ENCODE assay signal across 21 cellular contexts in the genomic region with DNA sequence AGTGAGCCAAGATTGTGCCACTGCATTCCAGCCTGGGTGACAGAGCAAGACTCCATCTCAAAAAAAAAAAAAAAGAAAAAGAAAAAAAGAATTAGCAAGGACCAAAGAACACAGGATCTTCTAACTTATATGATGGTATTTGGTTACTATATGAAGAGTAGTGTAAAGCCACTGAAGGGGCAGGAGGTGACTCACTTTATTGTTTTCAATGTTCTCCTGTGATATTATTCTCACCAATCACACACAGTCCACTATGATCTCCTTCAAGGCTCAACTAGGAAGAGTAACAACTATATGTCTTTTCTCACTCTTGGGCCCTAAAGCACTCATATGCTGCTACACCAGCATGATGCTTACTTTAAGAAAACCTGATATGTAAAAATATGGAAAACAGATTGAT.
"Had no signal": no experiment of that assay in that cellular context is flagged by ENCODE, and none has a peak within 500 bp of the region (broad histone marks: within the 10 kb centered on the region; RNA-seq: fewer than 3 reads in every experiment).

No MANE protein-coding gene starts in this region.

- H3K4me3 Mint-ChIP-seq: activated naive CD8-positive, alpha-beta T cell treated with anti-CD3 and anti-CD28 coated beads, Interleukin-2, amount 10 ng/mL, durations not matched to agents 7 days and 5 days; nephron progenitor cell; stimulated activated naive CD8-positive, alpha-beta T cell treated with anti-CD3 and anti-CD28 coated beads, Interleukin-15, Interleukin-2, amounts not matched to agents 100 ng/mL and 50 ng/mL, for 24 hours had no signal

- H3K4me1 ChIP-seq: right atrium auricular region had no signal

- H3K9me3 ChIP-seq: body of pancreas, right atrium auricular region, suprapubic skin, transverse colon, uterus had no signal

- H3K27ac Mint-ChIP-seq: activated naive CD8-positive, alpha-beta T cell treated with anti-CD3 and anti-CD28 coated beads, Interleukin-2, amount 10 ng/mL, durations not matched to agents 7 days and 5 days; progenitor cell of endocrine pancreas; stimulated activated naive CD8-positive, alpha-beta T cell treated with anti-CD3 and anti-CD28 coated beads, Interleukin-15, Interleukin-2, amounts not matched to agents 100 ng/mL and 50 ng/mL, for 24 hours had no signal

- ATAC-seq: body of pancreas, left lobe of liver had no signal

- H3K9me3 Mint-ChIP-seq: activated naive CD8-positive, alpha-beta T cell treated with anti-CD3 and anti-CD28 coated beads, Interleukin-2, amount 10 ng/mL, durations not matched to agents 7 days and 5 days; nephron progenitor cell; stimulated activated naive CD8-positive, alpha-beta T cell treated with anti-CD3 and anti-CD28 coated beads, Interleukin-15, Interleukin-2, amounts not matched to agents 100 ng/mL and 50 ng/mL, for 24 hours had no signal

- H3K27ac ChIP-seq: body of pancreas, right atrium auricular region, SK-N-MC, suprapubic skin, transverse colon, uterus had no signal

- H3K4me3 ChIP-seq: body of pancreas, lung, right atrium auricular region, SK-N-MC, suprapubic skin, transverse colon, uterus had no signal

- DNase-seq: activated CD4-positive, CD25-positive, alpha-beta regulatory T cell; activated effector memory CD4-positive, alpha-beta T cell treated with Interleukin-2 at 50 U/mL for 16 hours; activated naive CD8-positive, alpha-beta T cell treated with anti-CD3 and anti-CD28 coated beads, Interleukin-2, amount 10 ng/mL, durations not matched to agents 7 days and 5 days; activated T-cell treated with anti-CD3 and anti-CD28 coated beads for 4 hours; body of pancreas; erythroblast; head of caudate nucleus; nephron progenitor cell; nucleus accumbens; stimulated activated CD4-positive, alpha-beta T cell treated with anti-CD3 and anti-CD28 coated beads, Interleukin-12 subunit alpha, Interleukin-12 subunit beta, amount 100 ng/mL, for 4 hours; stimulated activated CD4-positive, alpha-beta T cell treated with anti-CD3 and anti-CD28 coated beads, Interleukin-1b, Interleukin-23, amount 100 ng/mL, for 48 hours; stimulated activated CD8-positive, alpha-beta memory T cell treated with anti-CD3 and anti-CD28 coated beads, Interleukin-4, amount 100 ng/mL, for 48 hours; transverse colon; uterus had no signal

- H3K27me3 ChIP-seq: body of pancreas, right atrium auricular region, suprapubic skin, transverse colon, uterus had no signal

- H3K27me3 Mint-ChIP-seq: activated naive CD8-positive, alpha-beta T cell treated with anti-CD3 and anti-CD28 coated beads, Interleukin-2, amount 10 ng/mL, durations not matched to agents 7 days and 5 days; progenitor cell of endocrine pancreas; stimulated activated naive CD8-positive, alpha-beta T cell treated with anti-CD3 and anti-CD28 coated beads, Interleukin-15, Interleukin-2, amounts not matched to agents 100 ng/mL and 50 ng/mL, for 24 hours had no signal

- H3K36me3 ChIP-seq: uterus had no signal
